ENCODE assay signal across 16 cellular contexts in genomic region chr3:51397389-51397788, GRCh38. TPM values are rescaled to one million over a fixed set of nuclear protein-coding genes. Genes with fewer than 3 reads are reported as not detected.
DNase-seq lines count a peak whose midpoint lies in the region; ATAC-seq, FAIRE-seq and TF ChIP-seq lines count a peak whose summit lies in the region.
"Had no signal": no experiment of that assay in that cellular context is flagged by ENCODE, and none has a peak within 500 bp of the region (broad histone marks: within the 10 kb centered on the region; RNA-seq: fewer than 3 reads in every experiment).

No MANE protein-coding gene starts in this region.

- FAIRE-seq in HTR-8/SVneo (lab: Jason Lieb, UNC) = peak; percentile 33
- FAIRE-seq: A204.1 had no signal

- peak overlapping the region; percentile 75 for H3K27ac Mint-ChIP-seq in activated CD8-positive, alpha-beta T cell treated with anti-CD3 and anti-CD28 coated beads for 36 hours
- no peak overlapping the region for H3K27ac Mint-ChIP-seq in activated CD8-positive, alpha-beta T cell treated with anti-CD3 and anti-CD28 coated beads, Interleukin-2, amount 10 ng/mL, durations not matched to agents 7 days and 5 days
- peak overlapping the region; percentile 55 to 73 for H3K27ac Mint-ChIP-seq in effector memory CD8-positive, alpha-beta T cell

- intact Hi-C loops in activated CD8-positive, alpha-beta T cell treated with anti-CD3 and anti-CD28 coated beads for 36 hours (cut with micrococcal nuclease) = no loop called here

- no peak overlapping the region for H3K4me3 ChIP-seq in skeletal muscle tissue (ENCODE audit: low read length in 3 of 3)
- H3K4me3 ChIP-seq in MG63 = no peak overlapping the region
- H3K4me3 ChIP-seq: tibial nerve had no signal

- H3K4me1 Mint-ChIP-seq in activated CD8-positive, alpha-beta T cell treated with anti-CD3 and anti-CD28 coated beads for 36 hours (ENCODE audit: low read depth) = peaks cover 41% of the 10 kb centered on the region
- peaks cover 42% of the 10 kb centered on the region for H3K4me1 Mint-ChIP-seq in activated CD8-positive, alpha-beta T cell treated with anti-CD3 and anti-CD28 coated beads, Interleukin-2, amount 10 ng/mL, durations not matched to agents 7 days and 5 days (ENCODE audit: low read depth)
- H3K4me1 Mint-ChIP-seq in effector memory CD8-positive, alpha-beta T cell (ENCODE audit: low read depth in 2 of 2) = peaks cover 28 to 34% of the 10 kb centered on the region in 2 donors

- POLR2A ChIA-PET in activated CD8-positive, alpha-beta T cell treated with anti-CD3 and anti-CD28 coated beads for 36 hours (lab: Charles Lee) = interaction anchor here (1.2 to 1.8 kb wide), 3 partner anchors 9 to 102 kb away, joined by 3 to 7 read pairs (median 3); partner anchors contain the start of gene MANF
- POLR2A ChIA-PET in activated CD8-positive, alpha-beta T cell treated with anti-CD3 and anti-CD28 coated beads, Interleukin-2, amount 10 ng/mL, durations not matched to agents 7 days and 5 days (lab: Charles Lee) = interaction anchor here (0.6 to 1.0 kb wide), 3 partner anchors 12 to 730 kb away, joined by 3 read pairs; partner anchors contain the start of gene MANF

- peaks cover 61% of the 10 kb centered on the region for H3K36me3 Mint-ChIP-seq in activated CD8-positive, alpha-beta T cell treated with anti-CD3 and anti-CD28 coated beads for 36 hours (ENCODE audit: low read depth)
- peaks cover 60% of the 10 kb centered on the region for H3K36me3 Mint-ChIP-seq in activated CD8-positive, alpha-beta T cell treated with anti-CD3 and anti-CD28 coated beads, Interleukin-2, amount 10 ng/mL, durations not matched to agents 7 days and 5 days (ENCODE audit: low read depth)
- H3K36me3 Mint-ChIP-seq in effector memory CD8-positive, alpha-beta T cell (ENCODE audit: insufficient read depth) = peaks cover 70% of the 10 kb centered on the region

- CTCF ChIA-PET in activated CD8-positive, alpha-beta T cell treated with anti-CD3 and anti-CD28 coated beads for 36 hours (lab: Charles Lee) = interaction anchor here (0.9 kb wide), 1 partner anchor 10 kb away, joined by 3 read pairs; no protein-coding TSS in a partner anchor
- CTCF ChIA-PET in activated CD8-positive, alpha-beta T cell treated with anti-CD3 and anti-CD28 coated beads, Interleukin-2, amount 10 ng/mL, durations not matched to agents 7 days and 5 days (lab: Charles Lee) = interaction anchor here (0.7 to 1.6 kb wide), 3 partner anchors 8 to 25 kb away, joined by 3 to 4 read pairs (median 3); no protein-coding TSS in a partner anchor

- H3K4me1 ChIP-seq in skeletal muscle tissue (ENCODE audit: control insufficient read depth in 3 of 3, insufficient read depth in 3 of 3, low read length in 3 of 3) = peaks cover 37 to 49% (median 45%) of the 10 kb centered on the region in 3 donors

- H3K9me3 ChIP-seq in skeletal muscle tissue (ENCODE audit: control insufficient read depth in 3 of 3, low read length in 3 of 3) (no peaks in the 10 kb centered on the region), MG63 (no peaks in the 10 kb centered on the region)
- H3K9me3 ChIP-seq: tibial nerve had no signal

- ATAC-seq in activated CD8-positive, alpha-beta T cell treated with anti-CD3 and anti-CD28 coated beads for 36 hours = no peak
- ATAC-seq in activated CD8-positive, alpha-beta T cell treated with anti-CD3 and anti-CD28 coated beads, Interleukin-2, amount 10 ng/mL, durations not matched to agents 7 days and 5 days = no peak
- ATAC-seq in effector memory CD8-positive, alpha-beta T cell (replicated peaks) = no peak
- no peak for ATAC-seq in GM21528 (IDR thresholded peaks at IDR 0.05; ENCODE audit: low FRiP score, unreplicated experiment)

- no peak for TF ChIP-seq CTCF in activated CD8-positive, alpha-beta T cell treated with anti-CD3 and anti-CD28 coated beads for 36 hours (IDR thresholded peaks at IDR 0.05)

- DNase-seq in activated CD8-positive, alpha-beta T cell treated with anti-CD3 and anti-CD28 coated beads for 36 hours = no peak
- DNase-seq in activated CD8-positive, alpha-beta T cell treated with anti-CD3 and anti-CD28 coated beads, Interleukin-2, amount 10 ng/mL, durations not matched to agents 7 days and 5 days = no peak
- DNase-seq in HTR-8/SVneo (ENCODE audit: insufficient read length, low spot score) (no peak), MG63 (no peak), AG20443 (ENCODE audit: low spot score) (no peak)
- DNase-seq in effector memory CD8-positive, alpha-beta T cell = no peak
- DNase-seq: activated effector memory CD4-positive, alpha-beta T cell treated with Interleukin-2 at 50 U/mL for 16 hours; central memory CD4-positive, alpha-beta T cell; GF-D8; islet precursor cell; NCI-H82; RPMI8226 had no signal

- peak overlapping the region in 2 of 3 donors; percentile 35 to 36 for H3K9ac ChIP-seq in skeletal muscle tissue (ENCODE audit: low read depth in 1 of 3, low read length in 3 of 3)

- H3K36me3 ChIP-seq in skeletal muscle tissue (ENCODE audit: control insufficient read depth in 3 of 3, insufficient read depth in 3 of 3, low read length in 3 of 3) = peaks cover 46 to 62% (median 57%) of the 10 kb centered on the region in 3 donors
- peaks cover 32% of the 10 kb centered on the region for H3K36me3 ChIP-seq in MG63

- H3K27ac ChIP-seq in skeletal muscle tissue (ENCODE audit: low read depth, low read length) = no peak overlapping the region

- no peaks in the 10 kb centered on the region for H3K27me3 ChIP-seq in skeletal muscle tissue (ENCODE audit: control insufficient read depth in 3 of 3, insufficient read depth in 3 of 3, low read length in 3 of 3)
- no peaks in the 10 kb centered on the region for H3K27me3 ChIP-seq in MG63
- H3K27me3 ChIP-seq: tibial nerve had no signal

- H3K27me3 Mint-ChIP-seq in activated CD8-positive, alpha-beta T cell treated with anti-CD3 and anti-CD28 coated beads for 36 hours = no peaks in the 10 kb centered on the region
- no peaks in the 10 kb centered on the region for H3K27me3 Mint-ChIP-seq in activated CD8-positive, alpha-beta T cell treated with anti-CD3 and anti-CD28 coated beads, Interleukin-2, amount 10 ng/mL, durations not matched to agents 7 days and 5 days (ENCODE audit: low read depth)
- H3K27me3 Mint-ChIP-seq in effector memory CD8-positive, alpha-beta T cell = no peaks in the 10 kb centered on the region

- H3K4me3 Mint-ChIP-seq in activated CD8-positive, alpha-beta T cell treated with anti-CD3 and anti-CD28 coated beads for 36 hours = no peak overlapping the region
- no peak overlapping the region for H3K4me3 Mint-ChIP-seq in activated CD8-positive, alpha-beta T cell treated with anti-CD3 and anti-CD28 coated beads, Interleukin-2, amount 10 ng/mL, durations not matched to agents 7 days and 5 days
- H3K4me3 Mint-ChIP-seq in effector memory CD8-positive, alpha-beta T cell = no peak overlapping the region

- no peaks in the 10 kb centered on the region for H3K9me3 Mint-ChIP-seq in activated CD8-positive, alpha-beta T cell treated with anti-CD3 and anti-CD28 coated beads for 36 hours
- H3K9me3 Mint-ChIP-seq in activated CD8-positive, alpha-beta T cell treated with anti-CD3 and anti-CD28 coated beads, Interleukin-2, amount 10 ng/mL, durations not matched to agents 7 days and 5 days (ENCODE audit: insufficient read depth) = no peaks in the 10 kb centered on the region
- no peaks in the 10 kb centered on the region for H3K9me3 Mint-ChIP-seq in effector memory CD8-positive, alpha-beta T cell

RNA-seq across cellular contexts. Expression of gene RBM15B, which starts 6.3 kb away (rescaled TPM):
- 10 to 100 TPM; 20.8 to 20.9 TPM for total RNA-seq in activated CD8-positive, alpha-beta T cell treated with anti-CD3 and anti-CD28 coated beads for 36 hours
- 10 to 100 TPM; 30.7 to 30.8 TPM for total RNA-seq in activated CD8-positive, alpha-beta T cell treated with anti-CD3 and anti-CD28 coated beads, Interleukin-2, amount 10 ng/mL, durations not matched to agents 7 days and 5 days
- 15.7 TPM for total RNA-seq in skeletal muscle tissue
- 24.6 and 25.2 TPM in 2 replicates for total RNA-seq in MG63 (2014; rRNA removed; shearing (Covaris generic); ENCODE audit: low replicate concordance)

RNA-seq across cellular contexts. Expression of gene MANF, which starts 12.3 kb away (rescaled TPM):
- 100 to 1,000 TPM; 107 to 109 TPM for total RNA-seq in activated CD8-positive, alpha-beta T cell treated with anti-CD3 and anti-CD28 coated beads for 36 hours
- total RNA-seq in activated CD8-positive, alpha-beta T cell treated with anti-CD3 and anti-CD28 coated beads, Interleukin-2, amount 10 ng/mL, durations not matched to agents 7 days and 5 days = 100 to 1,000 TPM; 136 to 140 TPM
- total RNA-seq in skeletal muscle tissue = 37.6 TPM
- total RNA-seq in MG63 (2014; rRNA removed; shearing (Covaris generic); ENCODE audit: low replicate concordance) = 94.0 and 129 TPM in 2 replicates
